In genomic region chr19:48745208-48745995, GRCh38 we compare ENCODE assay signal across 1 cellular context.
TF ChIP-seq lines count a peak whose summit lies in the region.

No MANE protein-coding gene starts in this region.

TF ChIP-seq in SK-N-SH treated with all-trans-retinoic acid at 6 μM for 48 hours, 23 proteins besides CTCF, POLR2A, EP300 and RAD21 (continued from another document):
- no peak for TF ChIP-seq ARNTL (CRISPR knock-in tag; IDR thresholded peaks at IDR 0.05; ENCODE audit: borderline replicate concordance, low read depth)
- no peak for TF ChIP-seq ZNF565 (CRISPR knock-in tag; conservative IDR thresholded peaks at IDR 0.05; ENCODE audit: low read depth)
- no peak for TF ChIP-seq ISL1 (CRISPR knock-in tag; IDR thresholded peaks at IDR 0.05)
- TF ChIP-seq BACH2 (CRISPR knock-in tag; IDR thresholded peaks at IDR 0.05; ENCODE audit: borderline replicate concordance), result no peak
- TF ChIP-seq OSR1 (CRISPR knock-in tag; IDR thresholded peaks at IDR 0.05), result no peak
- no peak for TF ChIP-seq TOX (CRISPR knock-in tag; IDR thresholded peaks at IDR 0.05; ENCODE audit: borderline replicate concordance)
- no peak for TF ChIP-seq ZNF70 (CRISPR knock-in tag; IDR thresholded peaks at IDR 0.05)
- TF ChIP-seq ZFP3 (CRISPR knock-in tag; IDR thresholded peaks at IDR 0.05), result no peak
- TF ChIP-seq, protein P1, sequence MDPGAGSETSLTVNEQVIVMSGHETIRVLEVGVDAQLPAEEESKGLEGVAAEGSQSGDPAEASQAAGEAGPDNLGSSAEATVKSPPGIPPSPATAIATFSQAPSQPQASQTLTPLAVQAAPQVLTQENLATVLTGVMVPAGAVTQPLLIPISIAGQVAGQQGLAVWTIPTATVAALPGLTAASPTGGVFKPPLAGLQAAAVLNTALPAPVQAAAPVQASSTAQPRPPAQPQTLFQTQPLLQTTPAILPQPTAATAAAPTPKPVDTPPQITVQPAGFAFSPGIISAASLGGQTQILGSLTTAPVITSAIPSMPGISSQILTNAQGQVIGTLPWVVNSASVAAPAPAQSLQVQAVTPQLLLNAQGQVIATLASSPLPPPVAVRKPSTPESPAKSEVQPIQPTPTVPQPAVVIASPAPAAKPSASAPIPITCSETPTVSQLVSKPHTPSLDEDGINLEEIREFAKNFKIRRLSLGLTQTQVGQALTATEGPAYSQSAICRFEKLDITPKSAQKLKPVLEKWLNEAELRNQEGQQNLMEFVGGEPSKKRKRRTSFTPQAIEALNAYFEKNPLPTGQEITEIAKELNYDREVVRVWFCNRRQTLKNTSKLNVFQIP (CRISPR knock-in tag; IDR thresholded peaks at IDR 0.05; ENCODE audit: borderline replicate concordance, low read depth), result no peak
- no peak for TF ChIP-seq TCF4 (CRISPR knock-in tag; IDR thresholded peaks at IDR 0.05; ENCODE audit: borderline replicate concordance)
